Comparison of ENCODE assay signal across 20 cellular contexts in the genomic region with DNA sequence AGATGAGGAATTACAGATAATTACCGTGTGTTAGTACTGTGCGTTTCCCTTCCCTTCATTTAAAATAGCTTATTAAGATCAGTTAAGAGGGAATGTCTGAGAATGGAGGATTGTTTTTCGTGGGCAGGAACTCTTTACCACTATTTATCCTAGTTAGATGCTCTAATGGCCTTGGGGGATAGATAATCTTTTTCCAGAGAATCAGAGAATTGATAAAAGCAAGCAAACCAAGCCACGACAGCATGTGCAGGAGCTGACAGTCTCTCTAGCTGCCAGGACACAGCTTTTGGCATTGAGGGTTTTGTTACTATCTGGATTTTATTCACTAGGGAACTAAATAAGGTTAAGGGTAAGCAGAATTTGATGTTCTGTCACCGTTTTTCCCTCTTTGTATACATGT.
DNase-seq lines count a peak whose midpoint lies in the region; ATAC-seq and TF ChIP-seq lines count a peak whose summit lies in the region.
"Had no signal": no experiment of that assay in that cellular context is flagged by ENCODE, and none has a peak within 500 bp of the region (broad histone marks: within the 10 kb centered on the region; RNA-seq: fewer than 3 reads in every experiment).

No MANE protein-coding gene starts in this region.

- H3K27ac Mint-ChIP-seq in mesothelial cell of epicardium = peak overlapping the region; percentile 81
- no peak overlapping the region for H3K27ac Mint-ChIP-seq in activated CD4-positive, alpha-beta T cell treated with anti-CD3 and anti-CD28 coated beads for 36 hours
- no peak overlapping the region for H3K27ac Mint-ChIP-seq in type B pancreatic cell
- H3K27ac Mint-ChIP-seq: T-cell had no signal

- H3K4me1 Mint-ChIP-seq in mesothelial cell of epicardium (peaks cover 56% of the 10 kb centered on the region), type B pancreatic cell (ENCODE audit: unreplicated experiment) (peaks cover 47% of the 10 kb centered on the region)
- no peaks in the 10 kb centered on the region for H3K4me1 Mint-ChIP-seq in activated CD4-positive, alpha-beta T cell treated with anti-CD3 and anti-CD28 coated beads for 36 hours
- H3K4me1 Mint-ChIP-seq: T-cell had no signal

- H3K36me3 ChIP-seq in left ventricle myocardium inferior = no peaks in the 10 kb centered on the region
- no peaks in the 10 kb centered on the region for H3K36me3 ChIP-seq in SJCRH30

- no peaks in the 10 kb centered on the region for H3K27me3 Mint-ChIP-seq in mesothelial cell of epicardium (ENCODE audit: low read depth)
- peaks cover 3% of the 10 kb centered on the region for H3K27me3 Mint-ChIP-seq in activated CD4-positive, alpha-beta T cell treated with anti-CD3 and anti-CD28 coated beads for 36 hours
- no peaks in the 10 kb centered on the region for H3K27me3 Mint-ChIP-seq in type B pancreatic cell

- intact Hi-C loops in left ventricle myocardium inferior (cut with micrococcal nuclease) = no loop called here
- intact Hi-C loops in Right ventricle myocardium inferior (cut with DNase I) = no loop called here
- intact Hi-C loops in activated CD4-positive, alpha-beta T cell treated with anti-CD3 and anti-CD28 coated beads for 36 hours (cut with DNase I, micrococcal nuclease) = loop anchor here in 1 of 2 experiments (5.0 kb wide), 2 partner anchors 195 to 210 kb away; no protein-coding TSS in a partner anchor

- CTCF ChIA-PET in activated CD4-positive, alpha-beta T cell treated with anti-CD3 and anti-CD28 coated beads for 36 hours (lab: Charles Lee) = no interaction called here

- TF ChIP-seq CTCF in left ventricle myocardium inferior (IDR thresholded peaks at IDR 0.05; ENCODE audit: borderline replicate concordance) = no peak
- no peak for TF ChIP-seq CTCF in mesothelial cell of epicardium (IDR thresholded peaks at IDR 0.05; ENCODE audit: unreplicated experiment)
- no peak for TF ChIP-seq CTCF in type B pancreatic cell (conservative IDR thresholded peaks at IDR 0.05)

- peak overlapping the region; percentile 31 for H3K27ac ChIP-seq in left ventricle myocardium inferior (replicated peaks)
- H3K27ac ChIP-seq in SJCRH30 = peak overlapping the region; percentile 86
- H3K27ac ChIP-seq: GM23248, HL-60 had no signal

- POLR2A ChIA-PET in activated CD4-positive, alpha-beta T cell treated with anti-CD3 and anti-CD28 coated beads for 36 hours (lab: Charles Lee) = no interaction called here

- ATAC-seq in Right ventricle myocardium inferior (no peak), GM21723 (IDR thresholded peaks at IDR 0.05; ENCODE audit: unreplicated experiment) (no peak), HG02798 (IDR thresholded peaks at IDR 0.05; ENCODE audit: poor library complexity, unreplicated experiment) (no peak)
- no peak for ATAC-seq in activated CD4-positive, alpha-beta T cell treated with anti-CD3 and anti-CD28 coated beads for 36 hours
- ATAC-seq: Panc1, T-cell had no signal

- H3K9me3 ChIP-seq in left ventricle myocardium inferior (replicated peaks) (no peaks in the 10 kb centered on the region), SJCRH30 (replicated peaks) (no peaks in the 10 kb centered on the region)

- no peak overlapping the region for H3K4me3 ChIP-seq in left ventricle myocardium inferior
- no peak overlapping the region; the same call in 1 of the 2 replicates for H3K4me3 ChIP-seq in SJCRH30
- H3K4me3 ChIP-seq: GM23248 had no signal

- no peak overlapping the region for H3K4me3 Mint-ChIP-seq in mesothelial cell of epicardium
- H3K4me3 Mint-ChIP-seq in activated CD4-positive, alpha-beta T cell treated with anti-CD3 and anti-CD28 coated beads for 36 hours = no peak overlapping the region
- no peak overlapping the region for H3K4me3 Mint-ChIP-seq in type B pancreatic cell
- H3K4me3 Mint-ChIP-seq: T-cell had no signal

- peaks cover 12% of the 10 kb centered on the region for H3K36me3 Mint-ChIP-seq in mesothelial cell of epicardium
- H3K36me3 Mint-ChIP-seq in activated CD4-positive, alpha-beta T cell treated with anti-CD3 and anti-CD28 coated beads for 36 hours (ENCODE audit: low read depth) = no peaks in the 10 kb centered on the region
- H3K36me3 Mint-ChIP-seq in type B pancreatic cell = peaks cover 12% of the 10 kb centered on the region
- H3K36me3 Mint-ChIP-seq: T-cell had no signal

- H3K9me3 Mint-ChIP-seq in mesothelial cell of epicardium (no peaks in the 10 kb centered on the region), type B pancreatic cell (no peaks in the 10 kb centered on the region)
- no peaks in the 10 kb centered on the region for H3K9me3 Mint-ChIP-seq in activated CD4-positive, alpha-beta T cell treated with anti-CD3 and anti-CD28 coated beads for 36 hours (ENCODE audit: low read depth)
- H3K9me3 Mint-ChIP-seq: T-cell had no signal

- peaks cover 55% of the 10 kb centered on the region for H3K4me1 ChIP-seq in left ventricle myocardium inferior
- peaks cover 29% of the 10 kb centered on the region for H3K4me1 ChIP-seq in SJCRH30

- no peaks in the 10 kb centered on the region for H3K27me3 ChIP-seq in left ventricle myocardium inferior (ENCODE audit: low read depth)
- no peaks in the 10 kb centered on the region for H3K27me3 ChIP-seq in SJCRH30

- no peak for DNase-seq in left ventricle myocardium inferior
- DNase-seq in Right ventricle myocardium inferior (ENCODE audit: missing footprints) = no peak
- peak; percentile 15 to 61 for DNase-seq in SJCRH30
- DNase-seq in mesothelial cell of epicardium (ENCODE audit: low spot score in 2 of 2, unreplicated experiment in 2 of 2) = no peak
- DNase-seq in activated CD4-positive, alpha-beta T cell treated with anti-CD3 and anti-CD28 coated beads for 36 hours = no peak
- no peak for DNase-seq in type B pancreatic cell (ENCODE audit: extremely low spot score, unreplicated experiment)
- DNase-seq: 8988T, ACHN, GM23248, H7, NCI-H1092 treated with DMSO at 0.1 percent for 48 hours, NCI-H1436, NCI-H2029, NCI-H446 treated with DMSO at 0.1 percent for 48 hours, NCI-H526, T-cell had no signal

Comparison
In these comparisons a context has a peak if more than half of its experiments do, and no peak if none do; other contexts are left out.
1. DNase-seq: peak in SJCRH30 (2 of 2); none in left ventricle myocardium inferior (single experiment), Right ventricle myocardium inferior (single experiment), mesothelial cell of epicardium (0 of 2), activated CD4-positive, alpha-beta T cell treated with anti-CD3 and anti-CD28 coated beads for 36 hours (single experiment) and type B pancreatic cell (single experiment).